ENCODE assay signal across 10 cellular contexts in genomic region chr16:31052131-31052530, GRCh38. TPM values are rescaled to one million over a fixed set of nuclear protein-coding genes. Genes with fewer than 3 reads are reported as not detected.
DNase-seq lines count a peak whose midpoint lies in the region; ATAC-seq, FAIRE-seq and TF ChIP-seq lines count a peak whose summit lies in the region.
"Had no signal": no experiment of that assay in that cellular context is flagged by ENCODE, and none has a peak within 500 bp of the region (broad histone marks: within the 10 kb centered on the region; RNA-seq: fewer than 3 reads in every experiment).

No MANE protein-coding gene starts in this region.

- peak overlapping the region; percentile 42 for H3K4me2 ChIP-seq in astrocyte (ENCODE audit: low read length)

- peaks cover 5% of the 10 kb centered on the region for H3K9me3 Mint-ChIP-seq in astrocyte (ENCODE audit: unreplicated experiment)
- no peaks in the 10 kb centered on the region for H3K9me3 Mint-ChIP-seq in CD8-positive, alpha-beta memory T cell
- H3K9me3 Mint-ChIP-seq in immature natural killer cell, result no peaks in the 10 kb centered on the region

- no peak overlapping the region for H2AFZ ChIP-seq in astrocyte (ENCODE audit: low read depth, low read length)

- H3K79me2 ChIP-seq in astrocyte (ENCODE audit: insufficient read depth, low read length), result no peaks in the 10 kb centered on the region

- TF ChIP-seq CTCF in AG10803 (conservative IDR thresholded peaks at IDR 0.05; ENCODE audit: low read length) (no peak), astrocyte (IDR thresholded peaks at IDR 0.05; ENCODE audit: insufficient read depth, low read depth, low read length) (no peak), right lobe of liver (IDR thresholded peaks at IDR 0.05) (no peak)

- H3K36me3 ChIP-seq in astrocyte (ENCODE audit: insufficient read depth, low read length) (no peaks in the 10 kb centered on the region), right lobe of liver (no peaks in the 10 kb centered on the region)
- no peaks in the 10 kb centered on the region for H3K36me3 ChIP-seq in CD8-positive, alpha-beta memory T cell (ENCODE audit: insufficient read depth, low read length)

- WGBS in right lobe of liver (ENCODE audit: insufficient coverage, low coverage, low lambda C conversion rate, missing lambda C conversion rate), result 24% methylated on average over 2 of the region's 2 CpGs

- intact Hi-C loops in right lobe of liver (cut with DNase I), result no loop called here

- no peaks in the 10 kb centered on the region for H4K20me1 ChIP-seq in astrocyte (ENCODE audit: insufficient read depth, low read length)

- POLR2A ChIA-PET in CD8-positive, alpha-beta memory T cell (lab: Charles Lee), result no interaction called here

- H3K36me3 Mint-ChIP-seq in astrocyte (ENCODE audit: low read depth, unreplicated experiment) (peaks cover 4% of the 10 kb centered on the region), immature natural killer cell (peaks cover 0 to 4% (median 0%) of the 10 kb centered on the region in 3 donors)
- H3K36me3 Mint-ChIP-seq in CD8-positive, alpha-beta memory T cell, result no peaks in the 10 kb centered on the region

- peak; percentile 26 for FAIRE-seq in astrocyte (lab: Jason Lieb, UNC)
- FAIRE-seq: colon had no signal

- H3K9me3 ChIP-seq in astrocyte (ENCODE audit: insufficient read depth, low read depth, low read length) (no peaks in the 10 kb centered on the region), right lobe of liver (no peaks in the 10 kb centered on the region)
- H3K9me3 ChIP-seq in CD8-positive, alpha-beta memory T cell (ENCODE audit: low read length), result no peaks in the 10 kb centered on the region

- TF ChIP-seq POLR2A in right lobe of liver (IDR thresholded peaks at IDR 0.05), result no peak

- H3K27ac Mint-ChIP-seq in astrocyte (ENCODE audit: unreplicated experiment), result peak overlapping the region; percentile 54
- H3K27ac Mint-ChIP-seq in CD8-positive, alpha-beta memory T cell, result peak overlapping the region in 2 of 8 donors; percentile 19 to 30
- H3K27ac Mint-ChIP-seq in immature natural killer cell, result no peak overlapping the region

- H3K4me3 Mint-ChIP-seq in astrocyte (ENCODE audit: unreplicated experiment) (no peak overlapping the region), immature natural killer cell (no peak overlapping the region)
- H3K4me3 Mint-ChIP-seq in CD8-positive, alpha-beta memory T cell, result no peak overlapping the region

- H3K27ac ChIP-seq in astrocyte (ENCODE audit: low read depth, low read length), result peak overlapping the region; percentile 46
- H3K27ac ChIP-seq in right lobe of liver, result no peak overlapping the region
- no peak overlapping the region for H3K27ac ChIP-seq in CD8-positive, alpha-beta memory T cell (ENCODE audit: low read depth, low read length)

- H3K9ac ChIP-seq in astrocyte (ENCODE audit: low read length), result no peak overlapping the region

- ATAC-seq in right lobe of liver, result peak in 3 of 4 donors; percentile 47 to 98 (median 54)
- ATAC-seq in HG02938 (IDR thresholded peaks at IDR 0.05; ENCODE audit: unreplicated experiment), result no peak

- H3K4me3 ChIP-seq in AG10803 (ENCODE audit: low read length), result no peak overlapping the region
- no peak overlapping the region for H3K4me3 ChIP-seq in astrocyte (ENCODE audit: insufficient read depth, low read depth, low read length)
- H3K4me3 ChIP-seq in right lobe of liver, result no peak overlapping the region
- no peak overlapping the region for H3K4me3 ChIP-seq in CD8-positive, alpha-beta memory T cell (ENCODE audit: low read length)

- H3K4me1 Mint-ChIP-seq in astrocyte (ENCODE audit: low read depth, unreplicated experiment), result peaks cover 7% of the 10 kb centered on the region
- peaks cover 0 to 3% (median 1%) of the 10 kb centered on the region in 3 donors for H3K4me1 Mint-ChIP-seq in CD8-positive, alpha-beta memory T cell
- no peaks in the 10 kb centered on the region for H3K4me1 Mint-ChIP-seq in immature natural killer cell

- CTCF ChIA-PET in CD8-positive, alpha-beta memory T cell (lab: Charles Lee), result no interaction called here

- H3K27me3 Mint-ChIP-seq in astrocyte (ENCODE audit: low read depth, unreplicated experiment) (no peaks in the 10 kb centered on the region), immature natural killer cell (ENCODE audit: low read depth in 3 of 3) (peaks cover 0 to 3% (median 2%) of the 10 kb centered on the region in 3 donors)
- H3K27me3 Mint-ChIP-seq in CD8-positive, alpha-beta memory T cell, result peaks cover 0 to 3% of the 10 kb centered on the region in 2 donors

- H3K4me1 ChIP-seq in astrocyte (ENCODE audit: insufficient read depth, low read length) (peaks cover 3% of the 10 kb centered on the region), right lobe of liver (no peaks in the 10 kb centered on the region)
- H3K4me1 ChIP-seq in CD8-positive, alpha-beta memory T cell (ENCODE audit: insufficient read depth, low read length), result no peaks in the 10 kb centered on the region

- peak; percentile 91 for DNase-seq in AG10803 (ENCODE audit: low read depth)
- peak; percentile 96 for DNase-seq in HS-5 (ENCODE audit: low read depth)
- DNase-seq in astrocyte (ENCODE audit: low read depth), result peak; percentile 89
- no peak for DNase-seq in right lobe of liver
- no peak for DNase-seq in DMS79 (lab: John Stamatoyannopoulos, UW)
- no peak for DNase-seq in CD8-positive, alpha-beta memory T cell
- DNase-seq in immature natural killer cell, result no peak
- DNase-seq: NCI-H1105 had no signal

- H3K27me3 ChIP-seq in astrocyte (ENCODE audit: insufficient read depth, low read length) (no peaks in the 10 kb centered on the region), right lobe of liver (no peaks in the 10 kb centered on the region)
- H3K27me3 ChIP-seq in CD8-positive, alpha-beta memory T cell (ENCODE audit: insufficient read depth, low read length, poor library complexity, severe bottlenecking), result no peaks in the 10 kb centered on the region

RNA-seq across cellular contexts. Expression of gene STX4, which starts 18.8 kb away (rescaled TPM):
- total RNA-seq in astrocyte (54.9 and 56.0 TPM in 2 replicates), right lobe of liver (10 to 100 TPM; 18.8 to 52.8 (median 23.6) TPM)
- total RNA-seq in CD8-positive, alpha-beta memory T cell, result 10 to 100 TPM; 53.0 to 55.0 TPM
- polyA plus RNA-seq in CD8-positive, alpha-beta memory T cell, result 34.5 TPM
- polyA plus RNA-seq in immature natural killer cell, result 10 to 100 TPM; 31.3 to 46.4 (median 33.3) TPM

RNA-seq across cellular contexts. Expression of gene ZNF668, which starts 21.9 kb away (rescaled TPM):
- total RNA-seq in astrocyte (18.6 and 21.6 TPM in 2 replicates), right lobe of liver (1 to 10 TPM; 2.0 to 4.6 (median 3.5) TPM)
- 10 to 100 TPM; 15.9 to 20.5 TPM for total RNA-seq in CD8-positive, alpha-beta memory T cell
- 8.7 TPM for polyA plus RNA-seq in CD8-positive, alpha-beta memory T cell
- 10 to 100 TPM in 2 of 3 donors, 1 to 10 TPM in 1; 6.8 to 17.2 (median 10.1) TPM for polyA plus RNA-seq in immature natural killer cell

RNA-seq across cellular contexts. Expression of gene ZNF646, which starts 22.1 kb away (rescaled TPM):
- total RNA-seq in astrocyte (16.5 and 17.2 TPM in 2 replicates), right lobe of liver (1 to 10 TPM; 4.2 to 5.0 (median 4.5) TPM)
- total RNA-seq in CD8-positive, alpha-beta memory T cell, result 10 to 100 TPM; 23.4 to 25.9 TPM
- polyA plus RNA-seq in CD8-positive, alpha-beta memory T cell, result 9.3 TPM
- 10 to 100 TPM in 1 of 3 donors, 1 to 10 TPM in 1, under 1 TPM in 1; 0.93 to 11.5 (median 2.5) TPM for polyA plus RNA-seq in immature natural killer cell

RNA-seq across cellular contexts. Expression of gene PRSS53, which starts 36.6 kb away (rescaled TPM):
- total RNA-seq in astrocyte (3.4 and 7.1 TPM in 2 replicates), right lobe of liver (10 to 100 TPM in 1 of 6 experiments, 1 to 10 TPM in 5; 2.3 to 14.8 (median 3.9) TPM)
- total RNA-seq in CD8-positive, alpha-beta memory T cell, result 1 to 10 TPM; 3.3 to 4.6 TPM
- polyA plus RNA-seq in CD8-positive, alpha-beta memory T cell, result 0.59 TPM
- polyA plus RNA-seq in immature natural killer cell, result 1 to 10 TPM in 1 of 3 donors, under 1 TPM in 2; 0.27 to 1.4 (median 0.63) TPM

RNA-seq across cellular contexts. Expression of gene STX1B, which starts 41.7 kb away (rescaled TPM):
- total RNA-seq in astrocyte, result 10.7 and 11.0 TPM in 2 replicates
- 1 to 10 TPM in 4 of 6 experiments, under 1 TPM in 2; 0.61 to 4.5 (median 2.6) TPM for total RNA-seq in right lobe of liver
- under 1 TPM; 0.40 to 0.79 TPM for total RNA-seq in CD8-positive, alpha-beta memory T cell
- 0.03 TPM for polyA plus RNA-seq in CD8-positive, alpha-beta memory T cell
- not detected for polyA plus RNA-seq in immature natural killer cell

Comparison
In these comparisons a context has a peak if more than half of its experiments do, and no peak if none do; other contexts are left out.
1. DNase-seq: peak in AG10803 (single experiment), HS-5 (single experiment) and astrocyte (single experiment); none in right lobe of liver (0 of 3), DMS79 (single experiment), CD8-positive, alpha-beta memory T cell (0 of 5) and immature natural killer cell (0 of 3).